Comparison of ENCODE assay signal across 29 cellular contexts in genomic region chr20:32142991-32143390, GRCh38.
"Had no signal": no experiment of that assay in that cellular context is flagged by ENCODE, and none has a peak within 500 bp of the region (broad histone marks: within the 10 kb centered on the region; RNA-seq: fewer than 3 reads in every experiment).

No MANE protein-coding gene starts in this region.

- H3K4me3 Mint-ChIP-seq: endodermal cell; memory B cell; mesothelial cell of epicardium; naive B cell; natural killer cell treated with Interleukin-12 subunit alpha and Interleukin-12 subunit beta and Interleukin-15 and Interleukin-18, amount 100 ng/mL, for 72 hours; neural progenitor cell; stimulated activated naive B cell treated with anti-CD40 and anti-IgM and Interleukin-4, amounts not matched to agents 10 μg/mL and 1 μg/mL and 100 μg/mL, for 72 hours had no signal

- H3K9me3 ChIP-seq: esophagus squamous epithelium, mucosa of descending colon, prostate gland, right atrium auricular region, stomach, thyroid gland had no signal

- H2AFZ ChIP-seq: neural progenitor cell had no signal

- DNase-seq: caudate nucleus; cerebellar nuclear complex; dorsolateral prefrontal cortex; effector CD4-positive, alpha-beta T cell; endodermal cell; esophagus squamous epithelium; head of caudate nucleus; kidney; mucosa of descending colon; naive B cell; nucleus accumbens; stimulated activated CD4-positive, alpha-beta T cell treated with anti-CD3 and anti-CD28 coated beads, Interleukin-15, amount 100 ng/mL, for 24 hours; stimulated activated CD4-positive, alpha-beta T cell treated with anti-CD3 and anti-CD28 coated beads, Interleukin-2, amount 100 ng/mL, for 48 hours; stimulated activated naive B cell treated with anti-CD40 and anti-IgM and Interleukin-4, amounts not matched to agents 10 μg/mL and 1 μg/mL and 100 μg/mL, for 72 hours; stomach; thyroid gland; trophoblast cell had no signal

- H3K4me3 ChIP-seq: dorsolateral prefrontal cortex, esophagus squamous epithelium, lung, mucosa of descending colon, neural progenitor cell, prostate gland, right atrium auricular region, skin epidermis, stomach, thyroid gland had no signal

- ATAC-seq: left lobe of liver; mucosa of descending colon; natural killer cell treated with Interleukin-12 subunit alpha and Interleukin-12 subunit beta and Interleukin-15 and Interleukin-18, amount 100 ng/mL, for 72 hours; stimulated activated naive B cell treated with anti-CD40 and anti-IgM and Interleukin-4, amounts not matched to agents 10 μg/mL and 1 μg/mL and 100 μg/mL, for 72 hours had no signal

- H3K27me3 ChIP-seq: dorsolateral prefrontal cortex, esophagus squamous epithelium, neural progenitor cell, right atrium auricular region, stomach, thyroid gland had no signal

- H3K4me1 Mint-ChIP-seq: mesothelial cell of epicardium, neural progenitor cell had no signal

- H3K9ac ChIP-seq: neural progenitor cell had no signal

- H3K4me2 ChIP-seq: neural progenitor cell had no signal

- H3K4me1 ChIP-seq: esophagus squamous epithelium, neural progenitor cell, prostate gland, right atrium auricular region, stomach, thyroid gland had no signal

- H3K27ac ChIP-seq: dorsolateral prefrontal cortex, esophagus squamous epithelium, neural progenitor cell, prostate gland, right atrium auricular region, skin epidermis, stomach, thyroid gland had no signal

- H3K27ac Mint-ChIP-seq: endodermal cell; mesothelial cell of epicardium; natural killer cell treated with Interleukin-12 subunit alpha and Interleukin-12 subunit beta and Interleukin-15 and Interleukin-18, amount 100 ng/mL, for 72 hours; stimulated activated naive B cell treated with anti-CD40 and anti-IgM and Interleukin-4, amounts not matched to agents 10 μg/mL and 1 μg/mL and 100 μg/mL, for 72 hours had no signal

- H3K27me3 Mint-ChIP-seq: memory B cell; naive B cell; natural killer cell treated with Interleukin-12 subunit alpha and Interleukin-12 subunit beta and Interleukin-15 and Interleukin-18, amount 100 ng/mL, for 72 hours; stimulated activated naive B cell treated with anti-CD40 and anti-IgM and Interleukin-4, amounts not matched to agents 10 μg/mL and 1 μg/mL and 100 μg/mL, for 72 hours had no signal

- FAIRE-seq: colon, endothelial cell of umbilical vein, frontal cortex, kidney had no signal
